In the genomic region with DNA sequence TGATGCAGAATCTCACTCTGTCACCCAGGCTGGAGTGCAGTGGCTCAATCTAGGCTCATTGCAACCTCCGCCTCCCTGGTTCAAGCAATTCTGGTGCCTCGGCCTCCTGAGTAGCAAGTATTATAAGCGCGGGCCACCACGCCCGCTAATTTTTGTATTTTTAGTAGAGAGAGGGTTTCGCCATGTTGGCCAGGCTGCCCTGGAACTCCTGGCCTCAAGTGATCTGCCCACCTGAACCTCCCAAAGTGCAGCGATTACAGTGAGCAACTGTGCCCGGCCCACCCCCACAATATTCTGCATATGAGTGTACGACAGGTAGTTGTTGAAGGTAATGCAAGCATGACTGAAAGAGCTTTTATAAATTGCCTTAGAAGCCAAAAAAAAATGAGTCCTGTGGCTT, we compare ENCODE assay signal across 11 cellular contexts. TPM values are rescaled to one million over a fixed set of nuclear protein-coding genes. Genes with fewer than 3 reads are reported as not detected.
DNase-seq lines count a peak whose midpoint lies in the region; ATAC-seq, FAIRE-seq and TF ChIP-seq lines count a peak whose summit lies in the region.
"Had no signal": no experiment of that assay in that cellular context is flagged by ENCODE, and none has a peak within 500 bp of the region (broad histone marks: within the 10 kb centered on the region; RNA-seq: fewer than 3 reads in every experiment).

No MANE protein-coding gene starts in this region.

- H3K9me3 ChIP-seq in A549 (no peaks in the 10 kb centered on the region), ES-I3 (ENCODE audit: control insufficient read depth, insufficient read depth, low read length) (no peaks in the 10 kb centered on the region), kidney (ENCODE audit: control insufficient read depth in 1 of 2, low read length in 2 of 2) (no peaks in the 10 kb centered on the region)
- H3K9me3 ChIP-seq: adrenal gland, stomach had no signal

- no peak for TF ChIP-seq CTCF in A549 (IDR thresholded peaks at IDR 0.05)
- TF ChIP-seq CTCF in WTC11 (IDR thresholded peaks at IDR 0.05) = no peak
- TF ChIP-seq CTCF in fibroblast of villous mesenchyme (IDR thresholded peaks at IDR 0.05; ENCODE audit: insufficient read depth, low read depth, low read length) = no peak
- no peak for TF ChIP-seq CTCF in omental fat pad (IDR thresholded peaks at IDR 0.05)
- no peak for TF ChIP-seq CTCF in kidney (IDR thresholded peaks at IDR 0.05; ENCODE audit: borderline replicate concordance, extremely low read depth, insufficient read depth)

- peaks cover 6% of the 10 kb centered on the region; the same call in 1 of the 2 replicates for H3K4me1 Mint-ChIP-seq in WTC11

- peak overlapping the region; percentile 87 for H3K4me2 ChIP-seq in A549

- TF ChIP-seq POLR2A in A549 (IDR thresholded peaks at IDR 0.05; ENCODE audit: low read length) = no peak

- DNase-seq in A549 (ENCODE audit: low read depth in 1 of 2, low spot score in 1 of 2) = no peak
- no peak for DNase-seq in WTC11 (ENCODE audit: low spot score)
- no peak for DNase-seq in fibroblast of villous mesenchyme (ENCODE audit: low read depth)
- DNase-seq in omental fat pad (ENCODE audit: low spot score) = no peak
- DNase-seq in GF-D8 (lab: John Stamatoyannopoulos, UW) = no peak
- DNase-seq in HUDEP-2 (lab: John Stamatoyannopoulos, UW; ENCODE audit: unreplicated experiment in 76 of 76) = no peak
- no peak for DNase-seq in kidney
- DNase-seq: adrenal gland, NCI-H187, stomach had no signal

- H3K36me3 ChIP-seq in ES-I3 (ENCODE audit: insufficient read depth, low read length) (peaks cover 4% of the 10 kb centered on the region; the same call in 1 of the 2 replicates), kidney (ENCODE audit: control insufficient read depth in 1 of 2, insufficient read depth in 2 of 2, low read length in 2 of 2) (peaks cover 0 to 2% of the 10 kb centered on the region in 2 donors)
- H3K36me3 ChIP-seq: adrenal gland had no signal

- peaks cover 26% of the 10 kb centered on the region for H3K4me1 ChIP-seq in A549
- no peaks in the 10 kb centered on the region; the same call in 1 of the 2 replicates for H3K4me1 ChIP-seq in ES-I3 (ENCODE audit: insufficient read depth, low read length)
- H3K4me1 ChIP-seq in kidney (ENCODE audit: control insufficient read depth in 1 of 2, insufficient read depth in 1 of 2, low read depth in 1 of 2, low read length in 2 of 2) = peaks cover 6 to 20% of the 10 kb centered on the region in 2 donors

- H3K36me3 Mint-ChIP-seq in WTC11 = no peaks in the 10 kb centered on the region

- H3K4me3 ChIP-seq in A549 (peak overlapping the region; percentile 70), fibroblast of villous mesenchyme (ENCODE audit: low read depth, low read length) (peak overlapping the region; percentile 91), kidney (ENCODE audit: low read length in 2 of 2) (peak overlapping the region in 1 of 2 donors; percentile 92)

- POLR2A ChIA-PET in A549 (lab: Yijun Ruan, JAX) = interaction anchor here (1.2 kb wide), 1 partner anchor 138 kb away, joined by 4 read pairs; a partner anchor contains a TSS
- POLR2A ChIA-PET in WTC11 (lab: Charles Lee) = no interaction called here

- no peak for FAIRE-seq in A549 (lab: Jason Lieb, UNC)
- no peak for FAIRE-seq in kidney (lab: Jason Lieb, UNC)

- H3K27ac Mint-ChIP-seq in WTC11 = no peak overlapping the region

- no peaks in the 10 kb centered on the region for H3K9me3 Mint-ChIP-seq in WTC11

- H3K4me3 Mint-ChIP-seq in WTC11 = no peak overlapping the region

- TF ChIP-seq EP300 in A549 (IDR thresholded peaks at IDR 0.05) = no peak

- CTCF ChIA-PET in A549 (lab: Yijun Ruan, JAX) (interaction anchor here (0.9 kb wide), 1 partner anchor 321 kb away, joined by 3 read pairs; no protein-coding TSS in a partner anchor), WTC11 (lab: Charles Lee) (no interaction called here)

- peak overlapping the region; percentile 66; the same call in 1 of the 2 replicates for H3K9ac ChIP-seq in ES-I3 (ENCODE audit: low read depth, low read length)
- no peak overlapping the region for H3K9ac ChIP-seq in kidney (ENCODE audit: low read length in 2 of 2)

- intact Hi-C loops in kidney (cut with DNase I) = no loop called here

- H3K27ac ChIP-seq in A549 = peak overlapping the region; percentile 83 to 97; a peak in 3 of 6 replicates
- H3K27ac ChIP-seq in kidney (ENCODE audit: low read depth in 2 of 2, low read length in 2 of 2) = no peak overlapping the region

- 84% methylated on average over 10 of the region's 10 CpGs for WGBS in A549 (ENCODE audit: missing lambda C conversion rate)

- no peak for ATAC-seq in A549
- ATAC-seq in WTC11 = no peak
- ATAC-seq in omental fat pad (ENCODE audit: low FRiP score) = no peak

- H3K27me3 Mint-ChIP-seq in WTC11 (ENCODE audit: low read depth) = no peaks in the 10 kb centered on the region

- no peak for TF ChIP-seq RAD21 in A549 (conservative IDR thresholded peaks at IDR 0.05 in 1 of 2, IDR thresholded peaks at IDR 0.05 in 1 of 2)

TF ChIP-seq in A549, 52 proteins besides CTCF, POLR2A, EP300 and RAD21 (continues in another document):
- TF ChIP-seq FOSL2 (IDR thresholded peaks at IDR 0.05) (no peak), FOSL2 (CRISPR knock-in tag; IDR thresholded peaks at IDR 0.05) (no peak), ZSCAN20 (CRISPR knock-in tag; IDR thresholded peaks at IDR 0.05) (no peak), JUNB (IDR thresholded peaks at IDR 0.05) (no peak), CHD4 (IDR thresholded peaks at IDR 0.05; ENCODE audit: borderline replicate concordance) (no peak)
- TF ChIP-seq, protein P1, sequence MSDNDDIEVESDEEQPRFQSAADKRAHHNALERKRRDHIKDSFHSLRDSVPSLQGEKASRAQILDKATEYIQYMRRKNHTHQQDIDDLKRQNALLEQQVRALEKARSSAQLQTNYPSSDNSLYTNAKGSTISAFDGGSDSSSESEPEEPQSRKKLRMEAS (IDR thresholded peaks at IDR 0.05) = no peak
- TF ChIP-seq, protein P2, sequence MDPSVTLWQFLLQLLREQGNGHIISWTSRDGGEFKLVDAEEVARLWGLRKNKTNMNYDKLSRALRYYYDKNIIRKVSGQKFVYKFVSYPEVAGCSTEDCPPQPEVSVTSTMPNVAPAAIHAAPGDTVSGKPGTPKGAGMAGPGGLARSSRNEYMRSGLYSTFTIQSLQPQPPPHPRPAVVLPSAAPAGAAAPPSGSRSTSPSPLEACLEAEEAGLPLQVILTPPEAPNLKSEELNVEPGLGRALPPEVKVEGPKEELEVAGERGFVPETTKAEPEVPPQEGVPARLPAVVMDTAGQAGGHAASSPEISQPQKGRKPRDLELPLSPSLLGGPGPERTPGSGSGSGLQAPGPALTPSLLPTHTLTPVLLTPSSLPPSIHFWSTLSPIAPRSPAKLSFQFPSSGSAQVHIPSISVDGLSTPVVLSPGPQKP (IDR thresholded peaks at IDR 0.05; ENCODE audit: low read depth, low read length) = no peak

TF ChIP-seq in WTC11, 78 proteins besides CTCF, POLR2A, EP300 and RAD21:
- TF ChIP-seq GRHL2 (CRISPR knock-in tag; IDR thresholded peaks at IDR 0.05; ENCODE audit: insufficient replicate concordance, severe bottlenecking) = no peak
- TF ChIP-seq NFATC4 (CRISPR knock-in tag; IDR thresholded peaks at IDR 0.05) = no peak
- TF ChIP-seq CREB1 (CRISPR knock-in tag; IDR thresholded peaks at IDR 0.05) = no peak
- TF ChIP-seq GABPB1 (CRISPR knock-in tag; IDR thresholded peaks at IDR 0.05) = 0 out of 2 replicates have a peak, but pooled peaks have one; percentile 20
- TF ChIP-seq MYBL2 (CRISPR knock-in tag; IDR thresholded peaks at IDR 0.05) = no peak
- TF ChIP-seq, protein P3, sequence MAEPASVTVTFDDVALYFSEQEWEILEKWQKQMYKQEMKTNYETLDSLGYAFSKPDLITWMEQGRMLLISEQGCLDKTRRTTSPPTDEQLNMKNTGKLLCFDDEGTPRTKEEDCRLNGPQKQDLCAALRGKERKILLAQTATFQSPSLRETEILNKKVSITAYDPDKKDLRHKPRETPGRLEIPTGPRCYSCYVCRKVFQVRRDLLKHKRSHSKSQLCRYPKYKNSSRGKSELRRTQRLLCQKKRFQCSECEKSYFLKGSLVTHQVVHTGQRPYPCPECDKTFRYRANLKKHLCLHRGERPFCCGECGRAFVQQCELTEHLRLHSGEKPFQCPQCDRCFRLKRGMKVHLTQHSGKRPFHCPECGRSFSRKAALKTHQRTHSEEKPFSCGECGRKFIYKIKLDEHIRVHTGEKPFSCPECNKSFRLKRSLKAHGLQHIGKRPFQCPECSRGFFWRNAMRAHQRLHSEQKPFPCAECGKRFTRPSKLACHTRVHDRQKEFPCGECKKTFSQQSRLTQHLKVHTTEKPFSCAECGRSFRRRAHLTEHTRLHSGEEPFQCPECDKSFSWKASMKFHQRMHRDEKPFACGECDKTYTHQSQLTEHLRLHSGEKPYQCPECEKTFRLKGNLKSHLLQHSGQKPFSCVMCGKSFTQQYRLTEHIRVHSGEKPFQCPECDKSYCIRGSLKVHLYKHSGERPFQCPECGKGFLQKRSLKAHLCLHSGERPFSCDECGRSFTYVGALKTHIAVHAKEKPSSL (CRISPR knock-in tag; conservative IDR thresholded peaks at IDR 0.05) = no peak

RNA-seq across cellular contexts. Expression of a gene that starts 1.2 kb away (rescaled TPM):
- polyA plus RNA-seq in A549 (2011; rRNA removed) = 122 and 152 TPM in 2 replicates
- 20.2 and 20.8 TPM in 2 replicates for polyA plus RNA-seq in A549 (2012; cell fraction: cytosol; rRNA removed)
- 16.6 and 23.3 TPM in 2 replicates for polyA plus RNA-seq in A549 (2012; cell fraction: nucleus; rRNA removed)
- polyA plus RNA-seq in A549 (2017; fragmentation: RNase III; extraction: RNeasy Plus Mini Kit Qiagen cat#74134 plus additional on column Dnase treatment) = 53.5 to 65.5 TPM (median 53.6 TPM) in 3 replicates
- polyA minus RNA-seq in A549 (2011; rRNA and poly(A)+ RNA removed) = 61.5 and 124 TPM in 2 replicates
- 59.0 to 68.3 TPM (median 64.8 TPM) in 3 replicates for total RNA-seq in WTC11 (2021)
- total RNA-seq in fibroblast of villous mesenchyme = 34.5 and 47.5 TPM in 2 replicates
- total RNA-seq in omental fat pad = 10 to 100 TPM; 31.6 to 49.4 (median 38.8) TPM
- total RNA-seq in kidney = 28.3 TPM
- polyA plus RNA-seq in kidney (ENCODE audit: insufficient read depth, low read depth, low replicate concordance) = 15.6 TPM

Comparison
In these comparisons a context has a peak if more than half of its experiments do, and no peak if none do; other contexts are left out.
1. H3K27ac ChIP-seq: peak in A549 (2 of 2); none in kidney (0 of 2).